In the genomic region with DNA sequence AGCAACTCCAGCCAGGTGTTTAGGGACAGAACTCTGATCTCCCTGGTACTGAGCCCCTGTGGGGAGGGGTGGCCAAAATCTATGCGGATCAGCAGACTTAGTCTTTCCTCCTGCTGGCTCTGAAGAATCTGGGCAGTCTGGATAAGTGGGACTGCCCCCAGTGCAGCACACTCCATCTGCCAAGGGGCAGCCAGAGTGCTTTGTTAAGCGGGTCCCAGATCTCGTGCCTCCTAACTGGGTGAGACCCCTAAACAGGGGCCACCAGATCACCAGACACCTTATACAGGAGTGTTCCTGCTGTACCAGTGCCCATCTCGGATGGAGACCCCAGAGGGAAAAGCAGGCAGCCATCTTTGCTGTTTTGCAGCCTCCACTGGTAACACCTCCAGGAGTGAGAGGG, we compare ENCODE assay signal across 24 cellular contexts.
"Had no signal": no experiment of that assay in that cellular context is flagged by ENCODE, and none has a peak within 500 bp of the region (broad histone marks: within the 10 kb centered on the region; RNA-seq: fewer than 3 reads in every experiment).

No MANE protein-coding gene starts in this region.

- H3K36me3 ChIP-seq: colonic mucosa, esophagus squamous epithelium, gastrocnemius medialis, heart left ventricle, heart right ventricle had no signal

- H3K4me3 Mint-ChIP-seq: dendritic cell treated with granulocyte-macrophage colony-stimulating factor and Interleukin-4, amounts not matched to agents 40 ng/mL and 50 ng/mL, for 4 days; effector memory CD8-positive, alpha-beta T cell; endodermal cell had no signal

- H3K4me1 Mint-ChIP-seq: endodermal cell had no signal

- H3K27me3 ChIP-seq: colonic mucosa, esophagus muscularis mucosa, esophagus squamous epithelium, foreskin keratinocyte, gastroesophageal sphincter had no signal

- H3K4me1 ChIP-seq: colonic mucosa, esophagus muscularis mucosa, esophagus squamous epithelium, foreskin keratinocyte, gastrocnemius medialis, gastroesophageal sphincter, heart left ventricle, heart right ventricle had no signal

- H3K27me3 Mint-ChIP-seq: dendritic cell treated with granulocyte-macrophage colony-stimulating factor and Interleukin-4, amounts not matched to agents 40 ng/mL and 50 ng/mL, for 4 days; effector memory CD8-positive, alpha-beta T cell had no signal

- DNase-seq: colonic mucosa; cortex of kidney; dermis blood vessel endothelial cell; dorsolateral prefrontal cortex; effector CD4-positive, alpha-beta T cell; effector CD8-positive, alpha-beta T cell; effector memory CD4-positive, alpha-beta T cell; effector memory CD8-positive, alpha-beta T cell; erythroblast; esophagus squamous epithelium; foreskin fibroblast; foreskin keratinocyte; foreskin melanocyte; gastrocnemius medialis; glutamatergic neuron; head of caudate nucleus; heart left ventricle; heart right ventricle had no signal

- H3K9me3 ChIP-seq: colonic mucosa, gastrocnemius medialis had no signal

- H3K4me3 ChIP-seq: colonic mucosa, coronary artery, dorsolateral prefrontal cortex, esophagus muscularis mucosa, esophagus squamous epithelium, gastrocnemius medialis, gastroesophageal sphincter, heart left ventricle, heart right ventricle had no signal

- H3K27ac Mint-ChIP-seq: dendritic cell treated with granulocyte-macrophage colony-stimulating factor and Interleukin-4, amounts not matched to agents 40 ng/mL and 50 ng/mL, for 4 days; effector memory CD8-positive, alpha-beta T cell; endodermal cell had no signal

- H3K27ac ChIP-seq: colonic mucosa, coronary artery, dorsolateral prefrontal cortex, epithelial cell of prostate, esophagus muscularis mucosa, esophagus squamous epithelium, foreskin keratinocyte, gastrocnemius medialis, gastroesophageal sphincter, heart left ventricle, heart right ventricle had no signal
